8 cellular contexts compared by ENCODE assay signal in the genomic region with DNA sequence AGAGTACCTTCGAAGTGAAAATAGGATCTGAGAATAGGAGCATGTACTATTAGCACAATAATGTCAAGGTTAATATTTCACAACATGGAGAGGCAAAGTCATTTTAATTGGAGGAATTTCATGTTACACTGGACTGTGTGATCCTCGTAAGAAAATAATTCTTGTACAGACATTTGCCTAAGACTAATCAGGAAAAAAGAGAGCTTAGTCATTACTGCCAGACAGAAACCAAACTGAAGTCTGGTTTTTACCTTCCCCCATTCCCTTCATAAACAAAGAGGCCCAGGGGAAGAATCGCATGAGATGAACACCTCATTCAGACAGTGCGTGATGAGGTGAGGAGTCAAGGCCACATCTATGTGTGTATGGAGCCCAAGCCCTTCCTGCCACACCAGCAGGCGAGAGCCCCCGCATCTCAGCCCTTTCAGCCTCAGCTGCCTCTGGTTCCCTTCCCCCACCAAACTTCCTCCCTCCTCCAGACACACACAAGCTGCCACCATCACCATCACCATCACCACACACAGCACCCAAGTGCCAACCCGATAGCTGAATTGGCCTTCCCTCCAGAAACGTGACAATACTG.
DNase-seq lines count a peak whose midpoint lies in the region; ATAC-seq and TF ChIP-seq lines count a peak whose summit lies in the region.

No MANE protein-coding gene starts in this region.

- H3K4me3 ChIP-seq in SJSA1 = no peak overlapping the region
- no peak overlapping the region for H3K4me3 ChIP-seq in fibroblast of the aortic adventitia (ENCODE audit: low read depth, low read length)

- intact Hi-C loops in sciatic nerve (cut with DNase I) = no loop called here

- peak; percentile 10 for DNase-seq in stimulated activated CD4-positive, alpha-beta T cell treated with anti-CD3 and anti-CD28 coated beads, Interleukin-4, amount 100 ng/mL, for 1 hour
- no peak for DNase-seq in stimulated activated CD4-positive, alpha-beta T cell treated with anti-CD3 and anti-CD28 coated beads, Interleukin-4, amount 100 ng/mL, for 4 hours
- DNase-seq in SJSA1 (ENCODE audit: low read depth in 1 of 2, low spot score in 2 of 2) (peak in 1 of 2 experiments; percentile 70), fibroblast of the aortic adventitia (ENCODE audit: low read depth) (peak; percentile 92), sciatic nerve (ENCODE audit: low spot score) (no peak), amniotic stem cell (lab: John Stamatoyannopoulos, UW) (no peak)

- no peaks in the 10 kb centered on the region for H3K36me3 ChIP-seq in SJSA1

- H3K27ac ChIP-seq in SJSA1 = peak overlapping the region; percentile 77

- no peak for TF ChIP-seq CTCF in fibroblast of the aortic adventitia (IDR thresholded peaks at IDR 0.05; ENCODE audit: insufficient read depth, low read length)

- H3K9me3 ChIP-seq in SJSA1 (replicated peaks) = peaks cover 4% of the 10 kb centered on the region; the same call in 1 of the 2 replicates

- H3K27me3 ChIP-seq in SJSA1 (replicated peaks) = no peaks in the 10 kb centered on the region

- H3K4me1 ChIP-seq in SJSA1 (replicated peaks) = peaks cover 27% of the 10 kb centered on the region

- peak; percentile 66 for ATAC-seq in sciatic nerve
- ATAC-seq in HG02571 (IDR thresholded peaks at IDR 0.05; ENCODE audit: unreplicated experiment) = no peak
- no peak for ATAC-seq in HG03378 (IDR thresholded peaks at IDR 0.05; ENCODE audit: unreplicated experiment)

Comparison
In these comparisons a context has a peak if more than half of its experiments do, and no peak if none do; other contexts are left out.
1. DNase-seq: peak in stimulated activated CD4-positive, alpha-beta T cell treated with anti-CD3 and anti-CD28 coated beads, Interleukin-4, amount 100 ng/mL, for 1 hour (single experiment) and fibroblast of the aortic adventitia (single experiment); none in stimulated activated CD4-positive, alpha-beta T cell treated with anti-CD3 and anti-CD28 coated beads, Interleukin-4, amount 100 ng/mL, for 4 hours (0 of 2), sciatic nerve (single experiment) and amniotic stem cell (single experiment).